In the genomic region with DNA sequence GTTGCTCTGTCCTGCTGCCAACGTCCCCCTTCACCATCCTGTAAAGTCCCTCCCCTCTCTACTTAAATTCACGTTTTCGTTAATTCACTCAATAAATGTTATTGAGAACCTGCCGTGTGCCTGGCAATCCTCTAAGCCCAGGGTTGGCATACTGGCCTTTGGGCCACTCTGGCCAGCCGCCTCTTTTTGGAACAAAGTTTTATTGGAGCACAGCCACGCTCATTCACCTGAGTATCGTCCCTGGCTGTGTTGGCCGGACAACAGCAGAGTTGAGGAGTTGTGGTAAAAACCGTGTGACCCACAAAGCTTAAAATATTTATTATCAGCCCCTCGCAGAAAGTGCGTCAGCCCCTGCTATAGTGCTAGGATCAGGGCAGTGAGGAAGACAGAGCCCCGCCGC, we compare ENCODE assay signal across 28 cellular contexts.
"Had no signal": no experiment of that assay in that cellular context is flagged by ENCODE, and none has a peak within 500 bp of the region (broad histone marks: within the 10 kb centered on the region; RNA-seq: fewer than 3 reads in every experiment).

No MANE protein-coding gene starts in this region.

- H3K4me1 Mint-ChIP-seq: mesothelial cell of epicardium; neural progenitor cell; stimulated activated effector memory CD8-positive, alpha-beta T cell treated with anti-CD3 and anti-CD28 coated beads, Interleukin-12 subunit alpha, Interleukin-12 subunit beta, amount 100 ng/mL, for 72 hours had no signal

- H3K27me3 Mint-ChIP-seq: naive B cell; natural killer cell treated with Interleukin-12 subunit alpha and Interleukin-12 subunit beta and Interleukin-15 and Interleukin-18, amount 100 ng/mL, for 72 hours; progenitor cell of endocrine pancreas had no signal

- H3K27ac Mint-ChIP-seq: mesothelial cell of epicardium; naive B cell; natural killer cell treated with Interleukin-12 subunit alpha and Interleukin-12 subunit beta and Interleukin-15 and Interleukin-18, amount 100 ng/mL, for 72 hours had no signal

- H3K9me3 Mint-ChIP-seq: mesothelial cell of epicardium; naive B cell; natural killer cell treated with Interleukin-12 subunit alpha and Interleukin-12 subunit beta and Interleukin-15 and Interleukin-18, amount 100 ng/mL, for 72 hours; neural progenitor cell; stimulated activated effector memory CD8-positive, alpha-beta T cell treated with anti-CD3 and anti-CD28 coated beads, Interleukin-12 subunit alpha, Interleukin-12 subunit beta, amount 100 ng/mL, for 72 hours had no signal

- H3K36me3 ChIP-seq: neural progenitor cell had no signal

- H3K4me2 ChIP-seq: neural progenitor cell, smooth muscle cell had no signal

- H3K4me3 ChIP-seq: dorsolateral prefrontal cortex, gastrocnemius medialis, lung, mucosa of descending colon, neural progenitor cell, smooth muscle cell, testis, tibial artery, upper lobe of left lung had no signal

- FAIRE-seq: keratinocyte, urothelium cell line had no signal

- H3K4me3 Mint-ChIP-seq: mesothelial cell of epicardium; naive B cell; natural killer cell treated with Interleukin-12 subunit alpha and Interleukin-12 subunit beta and Interleukin-15 and Interleukin-18, amount 100 ng/mL, for 72 hours; neural progenitor cell; stimulated activated effector memory CD8-positive, alpha-beta T cell treated with anti-CD3 and anti-CD28 coated beads, Interleukin-12 subunit alpha, Interleukin-12 subunit beta, amount 100 ng/mL, for 72 hours had no signal

- H3K27ac ChIP-seq: epithelial cell of prostate, gastrocnemius medialis, neural progenitor cell, parathyroid adenoma, testis, tibial artery, upper lobe of left lung had no signal

- H3K36me3 Mint-ChIP-seq: natural killer cell treated with Interleukin-12 subunit alpha and Interleukin-12 subunit beta and Interleukin-15 and Interleukin-18, amount 100 ng/mL, for 72 hours had no signal

- H3K9ac ChIP-seq: neural progenitor cell, parathyroid adenoma had no signal

- DNase-seq: dorsolateral prefrontal cortex; effector CD4-positive, alpha-beta T cell; foreskin fibroblast; gastrocnemius medialis; mesenchymal stem cell; mucosa of descending colon; naive B cell; stimulated activated CD4-positive, alpha-beta T cell treated with anti-CD3 and anti-CD28 coated beads, Interleukin-12 subunit alpha, Interleukin-12 subunit beta, amount 100 ng/mL, for 4 hours; stimulated activated CD4-positive, alpha-beta T cell treated with anti-CD3 and anti-CD28 coated beads, Interleukin-1b, Interleukin-23, amount 100 ng/mL, for 48 hours; stimulated activated CD4-positive, alpha-beta T cell treated with anti-CD3 and anti-CD28 coated beads, Interleukin-4, amount 100 ng/mL, for 1 hour; stimulated activated naive CD8-positive, alpha-beta T cell treated with anti-CD3 and anti-CD28 coated beads, Interleukin-15, Interleukin-2, amounts not matched to agents 100 U/mL and 50 U/mL, for 24 hours; substantia nigra; testis; tibial artery; upper lobe of left lung had no signal

- ATAC-seq: esophagus mucosa; gastrocnemius medialis; mucosa of descending colon; natural killer cell treated with Interleukin-12 subunit alpha and Interleukin-12 subunit beta and Interleukin-15 and Interleukin-18, amount 100 ng/mL, for 72 hours; sciatic nerve; stimulated activated effector memory CD8-positive, alpha-beta T cell treated with anti-CD3 and anti-CD28 coated beads, Interleukin-12 subunit alpha, Interleukin-12 subunit beta, amount 100 ng/mL, for 72 hours; stimulated activated naive CD8-positive, alpha-beta T cell treated with anti-CD3 and anti-CD28 coated beads, Interleukin-15, Interleukin-2, amounts not matched to agents 100 U/mL and 50 U/mL, for 24 hours had no signal

- H3K79me2 ChIP-seq: parathyroid adenoma had no signal

- H2AFZ ChIP-seq: neural progenitor cell, parathyroid adenoma had no signal

- H3K27me3 ChIP-seq: dorsolateral prefrontal cortex, gastrocnemius medialis, neural progenitor cell, testis, tibial artery, upper lobe of left lung had no signal

- H3K9me3 ChIP-seq: gastrocnemius medialis, mucosa of descending colon, testis, tibial artery, upper lobe of left lung had no signal

- H3K4me1 ChIP-seq: parathyroid adenoma, testis, tibial artery, upper lobe of left lung had no signal
